In genomic region chr3:17179381-17180205, GRCh38 we compare ENCODE assay signal across 8 cellular contexts.
DNase-seq lines count a peak whose midpoint lies in the region; ATAC-seq and TF ChIP-seq lines count a peak whose summit lies in the region.

No MANE protein-coding gene starts in this region.

- H3K27ac ChIP-seq in DND-41 (ENCODE audit: low read length) = no peak overlapping the region

- H3K36me3 Mint-ChIP-seq in glutamatergic neuron (ENCODE audit: unreplicated experiment) = no peaks in the 10 kb centered on the region
- peaks cover 7% of the 10 kb centered on the region for H3K36me3 Mint-ChIP-seq in activated CD4-positive, alpha-beta memory T cell treated with anti-CD3 and anti-CD28 coated beads, Interleukin-2, amount 10 ng/mL, durations not matched to agents 7 days and 5 days (ENCODE audit: low read depth)
- H3K36me3 Mint-ChIP-seq in activated naive CD4-positive, alpha-beta T cell treated with anti-CD3 and anti-CD28 coated beads, Interleukin-2, amount 50 U/mL, for 72 hours = peaks cover 10 to 16% of the 10 kb centered on the region in 2 donors
- H3K36me3 Mint-ChIP-seq in activated CD4-positive, alpha-beta T cell treated with anti-CD3 and anti-CD28 coated beads for 36 hours (ENCODE audit: low read depth) = peaks cover 20% of the 10 kb centered on the region
- H3K36me3 Mint-ChIP-seq in activated T-helper 1 cell treated with anti-CD3 and anti-CD28 coated beads, Interleukin-12 subunit alpha, Interleukin-12 subunit beta, Interleukin-2, Interleukin-4 antibody, amounts not matched to agents 30 ng/mL and 10 ng/mL and 1 ng/mL, durations not matched to agents 14 hours and 24 hours and 36 hours (ENCODE audit: low read depth) = peaks cover 8% of the 10 kb centered on the region

- POLR2A ChIA-PET in activated CD4-positive, alpha-beta memory T cell treated with anti-CD3 and anti-CD28 coated beads, Interleukin-2, amount 10 ng/mL, durations not matched to agents 7 days and 5 days (lab: Charles Lee) = no interaction called here
- POLR2A ChIA-PET in activated CD4-positive, alpha-beta T cell treated with anti-CD3 and anti-CD28 coated beads for 36 hours (lab: Charles Lee) = no interaction called here

- ATAC-seq in DND-41 (ENCODE audit: insufficient read depth, low read depth) (peak; percentile 29; the same call in 1 of the 3 replicates), GM21737 (IDR thresholded peaks at IDR 0.05; ENCODE audit: unreplicated experiment) (peak; percentile 63)
- ATAC-seq in activated naive CD4-positive, alpha-beta T cell treated with anti-CD3 and anti-CD28 coated beads, Interleukin-2, amount 50 U/mL, for 72 hours = no peak
- no peak for ATAC-seq in activated CD4-positive, alpha-beta T cell treated with anti-CD3 and anti-CD28 coated beads for 36 hours

- no peak overlapping the region for H3K4me3 Mint-ChIP-seq in glutamatergic neuron (ENCODE audit: unreplicated experiment)
- no peak overlapping the region for H3K4me3 Mint-ChIP-seq in activated CD4-positive, alpha-beta memory T cell treated with anti-CD3 and anti-CD28 coated beads, Interleukin-2, amount 10 ng/mL, durations not matched to agents 7 days and 5 days
- no peak overlapping the region for H3K4me3 Mint-ChIP-seq in activated CD4-positive, alpha-beta T cell treated with anti-CD3 and anti-CD28 coated beads for 36 hours
- H3K4me3 Mint-ChIP-seq in activated T-helper 1 cell treated with anti-CD3 and anti-CD28 coated beads, Interleukin-12 subunit alpha, Interleukin-12 subunit beta, Interleukin-2, Interleukin-4 antibody, amounts not matched to agents 30 ng/mL and 10 ng/mL and 1 ng/mL, durations not matched to agents 14 hours and 24 hours and 36 hours = no peak overlapping the region

- H3K79me2 ChIP-seq in DND-41 (ENCODE audit: insufficient read depth, low read length) = no peaks in the 10 kb centered on the region

- no peaks in the 10 kb centered on the region for H3K9me3 ChIP-seq in DND-41 (ENCODE audit: insufficient read depth, low read length, severe bottlenecking)

- H4K20me1 ChIP-seq in DND-41 (ENCODE audit: insufficient read depth, low read length) = no peaks in the 10 kb centered on the region

- H3K36me3 ChIP-seq in DND-41 (ENCODE audit: insufficient read depth, low read length) = peaks cover 37% of the 10 kb centered on the region

- no peak overlapping the region for H3K4me2 ChIP-seq in DND-41 (ENCODE audit: insufficient read depth, low read length)

- H3K9ac ChIP-seq in DND-41 (ENCODE audit: low read depth, low read length) = no peak overlapping the region

- no peak for DNase-seq in DND-41
- peak; percentile 27 to 73 (median 41) for DNase-seq in NCI-H1417 (lab: John Stamatoyannopoulos, UW)
- DNase-seq in glutamatergic neuron = peak; percentile 67
- no peak for DNase-seq in activated CD4-positive, alpha-beta memory T cell treated with anti-CD3 and anti-CD28 coated beads, Interleukin-2, amount 10 ng/mL, durations not matched to agents 7 days and 5 days
- DNase-seq in activated naive CD4-positive, alpha-beta T cell treated with anti-CD3 and anti-CD28 coated beads, Interleukin-2, amount 50 U/mL, for 72 hours (ENCODE audit: low spot score in 2 of 2) = no peak
- no peak for DNase-seq in activated CD4-positive, alpha-beta T cell treated with anti-CD3 and anti-CD28 coated beads for 36 hours
- DNase-seq in activated T-helper 1 cell treated with anti-CD3 and anti-CD28 coated beads, Interleukin-12 subunit alpha, Interleukin-12 subunit beta, Interleukin-2, Interleukin-4 antibody, amounts not matched to agents 30 ng/mL and 10 ng/mL and 1 ng/mL, durations not matched to agents 14 hours and 24 hours and 36 hours (ENCODE audit: low spot score) = no peak

- H3K27me3 ChIP-seq in DND-41 (ENCODE audit: insufficient read depth, low read length, poor library complexity) = no peaks in the 10 kb centered on the region

- H3K9me3 Mint-ChIP-seq in glutamatergic neuron (ENCODE audit: unreplicated experiment) = peaks cover 3% of the 10 kb centered on the region
- no peaks in the 10 kb centered on the region for H3K9me3 Mint-ChIP-seq in activated CD4-positive, alpha-beta memory T cell treated with anti-CD3 and anti-CD28 coated beads, Interleukin-2, amount 10 ng/mL, durations not matched to agents 7 days and 5 days
- H3K9me3 Mint-ChIP-seq in activated naive CD4-positive, alpha-beta T cell treated with anti-CD3 and anti-CD28 coated beads, Interleukin-2, amount 50 U/mL, for 72 hours = no peaks in the 10 kb centered on the region
- H3K9me3 Mint-ChIP-seq in activated CD4-positive, alpha-beta T cell treated with anti-CD3 and anti-CD28 coated beads for 36 hours (ENCODE audit: low read depth) = no peaks in the 10 kb centered on the region
- no peaks in the 10 kb centered on the region for H3K9me3 Mint-ChIP-seq in activated T-helper 1 cell treated with anti-CD3 and anti-CD28 coated beads, Interleukin-12 subunit alpha, Interleukin-12 subunit beta, Interleukin-2, Interleukin-4 antibody, amounts not matched to agents 30 ng/mL and 10 ng/mL and 1 ng/mL, durations not matched to agents 14 hours and 24 hours and 36 hours

- peaks cover 5% of the 10 kb centered on the region for H3K27me3 Mint-ChIP-seq in glutamatergic neuron (ENCODE audit: unreplicated experiment)
- no peaks in the 10 kb centered on the region for H3K27me3 Mint-ChIP-seq in activated CD4-positive, alpha-beta memory T cell treated with anti-CD3 and anti-CD28 coated beads, Interleukin-2, amount 10 ng/mL, durations not matched to agents 7 days and 5 days
- H3K27me3 Mint-ChIP-seq in activated CD4-positive, alpha-beta T cell treated with anti-CD3 and anti-CD28 coated beads for 36 hours = no peaks in the 10 kb centered on the region
- H3K27me3 Mint-ChIP-seq in activated T-helper 1 cell treated with anti-CD3 and anti-CD28 coated beads, Interleukin-12 subunit alpha, Interleukin-12 subunit beta, Interleukin-2, Interleukin-4 antibody, amounts not matched to agents 30 ng/mL and 10 ng/mL and 1 ng/mL, durations not matched to agents 14 hours and 24 hours and 36 hours (ENCODE audit: insufficient read depth) = peaks cover 12% of the 10 kb centered on the region

- H3K4me3 ChIP-seq in DND-41 (ENCODE audit: low read depth in 1 of 2, low read length in 2 of 2) = no peak overlapping the region

- H3K4me1 ChIP-seq in DND-41 (ENCODE audit: insufficient read depth, low read length) = peaks cover 3% of the 10 kb centered on the region

- CTCF ChIA-PET in activated CD4-positive, alpha-beta memory T cell treated with anti-CD3 and anti-CD28 coated beads, Interleukin-2, amount 10 ng/mL, durations not matched to agents 7 days and 5 days (lab: Charles Lee) = interaction anchor here (0.6 kb wide), 1 partner anchor 14 kb away, joined by 3 read pairs; no protein-coding TSS in a partner anchor
- CTCF ChIA-PET in activated CD4-positive, alpha-beta T cell treated with anti-CD3 and anti-CD28 coated beads for 36 hours (lab: Charles Lee) = interaction anchor here (0.9 to 1.2 kb wide), 3 partner anchors 9 to 91 kb away, joined by 3 read pairs; no protein-coding TSS in a partner anchor

- intact Hi-C loops in activated CD4-positive, alpha-beta T cell treated with anti-CD3 and anti-CD28 coated beads for 36 hours (cut with DNase I, micrococcal nuclease) = no loop called here
- intact Hi-C loops in activated T-helper 1 cell treated with anti-CD3 and anti-CD28 coated beads, Interleukin-12 subunit alpha, Interleukin-12 subunit beta, Interleukin-2, Interleukin-4 antibody, amounts not matched to agents 30 ng/mL and 10 ng/mL and 1 ng/mL, durations not matched to agents 14 hours and 24 hours and 36 hours (cut with micrococcal nuclease) = loop anchor here (2.0 to 5.0 kb wide), 2 partner anchors 91 to 337 kb away; no protein-coding TSS in a partner anchor

- peaks cover 5% of the 10 kb centered on the region for H3K4me1 Mint-ChIP-seq in glutamatergic neuron (ENCODE audit: low read depth, unreplicated experiment)
- H3K4me1 Mint-ChIP-seq in activated CD4-positive, alpha-beta memory T cell treated with anti-CD3 and anti-CD28 coated beads, Interleukin-2, amount 10 ng/mL, durations not matched to agents 7 days and 5 days = peaks cover 19% of the 10 kb centered on the region
- H3K4me1 Mint-ChIP-seq in activated CD4-positive, alpha-beta T cell treated with anti-CD3 and anti-CD28 coated beads for 36 hours = peaks cover 25% of the 10 kb centered on the region
- peaks cover 44% of the 10 kb centered on the region for H3K4me1 Mint-ChIP-seq in activated T-helper 1 cell treated with anti-CD3 and anti-CD28 coated beads, Interleukin-12 subunit alpha, Interleukin-12 subunit beta, Interleukin-2, Interleukin-4 antibody, amounts not matched to agents 30 ng/mL and 10 ng/mL and 1 ng/mL, durations not matched to agents 14 hours and 24 hours and 36 hours (ENCODE audit: low read depth)

- no peak for TF ChIP-seq CTCF in DND-41 (IDR thresholded peaks at IDR 0.05; ENCODE audit: borderline replicate concordance, extremely low read depth, low read length, poor library complexity, severe bottlenecking)
- no peak for TF ChIP-seq CTCF in glutamatergic neuron (IDR thresholded peaks at IDR 0.05; ENCODE audit: partially characterized antibody, unreplicated experiment)

- peak overlapping the region; percentile 78 for H3K27ac Mint-ChIP-seq in glutamatergic neuron (ENCODE audit: unreplicated experiment)
- H3K27ac Mint-ChIP-seq in activated CD4-positive, alpha-beta memory T cell treated with anti-CD3 and anti-CD28 coated beads, Interleukin-2, amount 10 ng/mL, durations not matched to agents 7 days and 5 days = no peak overlapping the region
- no peak overlapping the region for H3K27ac Mint-ChIP-seq in activated naive CD4-positive, alpha-beta T cell treated with anti-CD3 and anti-CD28 coated beads, Interleukin-2, amount 50 U/mL, for 72 hours
- H3K27ac Mint-ChIP-seq in activated CD4-positive, alpha-beta T cell treated with anti-CD3 and anti-CD28 coated beads for 36 hours = no peak overlapping the region
- H3K27ac Mint-ChIP-seq in activated T-helper 1 cell treated with anti-CD3 and anti-CD28 coated beads, Interleukin-12 subunit alpha, Interleukin-12 subunit beta, Interleukin-2, Interleukin-4 antibody, amounts not matched to agents 30 ng/mL and 10 ng/mL and 1 ng/mL, durations not matched to agents 14 hours and 24 hours and 36 hours = no peak overlapping the region

- no peak overlapping the region for H2AFZ ChIP-seq in DND-41 (ENCODE audit: low read depth, low read length)

Comparison
In these comparisons a context has a peak if more than half of its experiments do, and no peak if none do; other contexts are left out.
1. ATAC-seq: peak in DND-41 (single experiment) and GM21737 (single experiment); none in activated naive CD4-positive, alpha-beta T cell treated with anti-CD3 and anti-CD28 coated beads, Interleukin-2, amount 50 U/mL, for 72 hours (0 of 2) and activated CD4-positive, alpha-beta T cell treated with anti-CD3 and anti-CD28 coated beads for 36 hours (single experiment).
2. DNase-seq: peak in NCI-H1417 (3 of 3) and glutamatergic neuron (single experiment); none in DND-41 (single experiment), activated CD4-positive, alpha-beta memory T cell treated with anti-CD3 and anti-CD28 coated beads, Interleukin-2, amount 10 ng/mL, durations not matched to agents 7 days and 5 days (single experiment), activated naive CD4-positive, alpha-beta T cell treated with anti-CD3 and anti-CD28 coated beads, Interleukin-2, amount 50 U/mL, for 72 hours (0 of 2), activated CD4-positive, alpha-beta T cell treated with anti-CD3 and anti-CD28 coated beads for 36 hours (single experiment) and activated T-helper 1 cell treated with anti-CD3 and anti-CD28 coated beads, Interleukin-12 subunit alpha, Interleukin-12 subunit beta, Interleukin-2, Interleukin-4 antibody, amounts not matched to agents 30 ng/mL and 10 ng/mL and 1 ng/mL, durations not matched to agents 14 hours and 24 hours and 36 hours (single experiment).